ENCODE assay signal across 1 cellular context in genomic region chr9:110978516-110978915, GRCh38.
TF ChIP-seq lines count a peak whose summit lies in the region.

No MANE protein-coding gene starts in this region.

TF ChIP-seq in IMR-90, 13 proteins besides CTCF, POLR2A, EP300 and RAD21:
- TF ChIP-seq NFE2L2 (IDR thresholded peaks at IDR 0.05; ENCODE audit: low read depth, low read length) (no peak), ELK1 (IDR thresholded peaks at IDR 0.05; ENCODE audit: borderline replicate concordance, low read depth, low read length) (no peak), CHD1 (IDR thresholded peaks at IDR 0.05; ENCODE audit: low read depth, low read length) (no peak), USF2 (IDR thresholded peaks at IDR 0.05; ENCODE audit: low read depth, low read length) (no peak), FOS (IDR thresholded peaks at IDR 0.05; ENCODE audit: low read depth, low read length) (no peak), BHLHE40 (IDR thresholded peaks at IDR 0.05; ENCODE audit: low read depth, low read length) (no peak), CEBPB (IDR thresholded peaks at IDR 0.05; ENCODE audit: low read depth, low read length) (no peak), MAFK (IDR thresholded peaks at IDR 0.05; ENCODE audit: low read depth, low read length) (no peak), MXI1 (IDR thresholded peaks at IDR 0.05; ENCODE audit: borderline replicate concordance, low read depth, low read length) (no peak), RFX5 (IDR thresholded peaks at IDR 0.05; ENCODE audit: low read depth, low read length) (no peak), SMC3 (IDR thresholded peaks at IDR 0.05; ENCODE audit: low read depth, low read length) (no peak), RCOR1 (IDR thresholded peaks at IDR 0.05; ENCODE audit: insufficient replicate concordance, low read length) (no peak), MAZ (IDR thresholded peaks at IDR 0.05; ENCODE audit: borderline replicate concordance, low read depth, low read length) (no peak)
